ENCODE assay signal across 17 cellular contexts in the genomic region with DNA sequence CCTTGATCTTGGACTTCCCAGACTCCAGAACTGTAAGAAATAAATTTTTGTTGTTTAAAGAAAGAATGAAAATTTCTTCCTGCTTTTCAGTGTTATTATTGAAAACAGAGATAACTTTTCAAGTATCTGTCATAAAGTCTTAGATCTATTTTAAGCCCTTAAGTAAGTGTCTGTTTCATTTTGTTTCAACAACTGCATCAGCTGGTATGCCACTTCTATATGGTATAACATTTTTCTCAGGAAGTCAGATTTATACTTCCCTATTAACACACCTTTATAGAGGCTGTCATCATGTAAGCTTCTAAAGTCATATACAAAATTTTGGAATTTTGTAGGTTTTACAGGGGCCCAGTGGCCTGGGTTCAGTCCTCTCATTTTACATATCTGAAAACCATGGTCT.
"Had no signal": no experiment of that assay in that cellular context is flagged by ENCODE, and none has a peak within 500 bp of the region (broad histone marks: within the 10 kb centered on the region; RNA-seq: fewer than 3 reads in every experiment).

No MANE protein-coding gene starts in this region.

- H3K36me3 ChIP-seq: left lung, neural progenitor cell, vagina had no signal

- H3K4me3 ChIP-seq: hepatocyte, left lung, neural progenitor cell, testis, vagina had no signal

- H3K27me3 ChIP-seq: foreskin keratinocyte, hepatocyte, left lung, neural progenitor cell, testis, vagina had no signal

- H3K9ac ChIP-seq: neural progenitor cell had no signal

- ATAC-seq: activated naive CD4-positive, alpha-beta T cell treated with anti-CD3 and anti-CD28 coated beads, Interleukin-2, amount 50 U/mL, for 72 hours; foreskin keratinocyte; left lung; naive thymus-derived CD8-positive, alpha-beta T cell had no signal

- H3K27ac ChIP-seq: foreskin keratinocyte, hepatocyte, left lung, neural progenitor cell, testis, vagina had no signal

- H3K4me2 ChIP-seq: hepatocyte, neural progenitor cell had no signal

- H2AFZ ChIP-seq: hepatocyte, neural progenitor cell had no signal

- H3K9me3 ChIP-seq: left lung, testis, vagina had no signal

- DNase-seq: activated CD4-positive, alpha-beta memory T cell treated with anti-CD3 and anti-CD28 coated beads for 36 hours; activated CD4-positive, alpha-beta T cell treated with anti-CD3 and anti-CD28 coated beads for 48 hours; activated gamma-delta T cell; central memory CD4-positive, alpha-beta T cell; effector memory CD4-positive, alpha-beta T cell; foreskin keratinocyte; kidney glomerular epithelial cell; left lung; naive thymus-derived CD8-positive, alpha-beta T cell; stimulated activated CD4-positive, alpha-beta T cell treated with anti-CD3 and anti-CD28 coated beads, Interleukin-2, amount 100 ng/mL, for 48 hours; stimulated activated CD8-positive, alpha-beta memory T cell treated with anti-CD3 and anti-CD28 coated beads, Interleukin-4, amount 100 ng/mL, for 48 hours; stimulated activated naive CD4-positive, alpha-beta T cell; testis had no signal
